In the genomic region with DNA sequence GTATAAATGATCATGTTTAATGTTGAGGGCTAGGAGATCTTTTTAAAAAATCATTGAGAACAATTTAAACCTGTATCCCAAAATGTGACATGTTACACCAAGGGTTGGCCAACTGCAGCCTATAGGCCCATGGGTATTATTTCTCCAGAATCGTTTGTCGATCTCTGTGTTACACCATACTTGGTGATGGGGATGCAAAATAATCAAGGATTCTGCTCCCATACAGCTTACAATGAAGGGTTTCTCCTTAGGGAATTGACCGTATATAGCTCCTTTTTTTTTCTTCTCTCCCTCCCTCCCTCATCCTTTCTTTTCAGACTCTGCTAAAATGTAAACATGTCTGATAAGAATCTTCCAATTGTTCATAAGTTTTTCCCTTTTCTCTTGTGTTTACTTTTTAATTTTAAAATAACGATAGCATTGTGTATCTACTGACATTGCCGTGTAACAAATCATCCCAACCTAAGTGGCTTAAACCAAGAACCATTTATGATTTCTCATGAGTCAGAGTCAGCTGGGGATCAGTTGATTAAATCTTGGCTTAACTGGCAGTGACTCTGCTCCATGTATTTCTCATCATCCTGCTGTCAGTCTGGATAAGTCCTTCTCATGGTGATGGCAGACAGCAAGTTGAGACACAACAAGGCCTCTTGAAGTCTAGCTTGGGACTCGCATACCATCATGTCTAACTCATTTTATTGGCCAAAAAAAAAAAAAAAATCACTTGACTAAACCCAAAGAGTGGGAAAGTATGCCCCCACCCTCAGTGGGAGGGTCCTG, we compare ENCODE assay signal across 1 cellular context.
A peak's percentile ranks its signal among the peaks of the same experiment; 100 is the strongest.
TF ChIP-seq lines count a peak whose summit lies in the region.

No MANE protein-coding gene starts in this region.

TF ChIP-seq in HepG2, 621 proteins besides CTCF, POLR2A, EP300 and RAD21:
- TF ChIP-seq PCBP1 (IDR thresholded peaks at IDR 0.05; ENCODE audit: borderline replicate concordance, low read depth, low read length) (0 out of 2 replicates have a peak, but pooled peaks have one; percentile 44), SPEN (CRISPR knock-in tag; IDR thresholded peaks at IDR 0.05; ENCODE audit: low read depth) (no peak), HNRNPK (IDR thresholded peaks at IDR 0.05; ENCODE audit: low read depth, low read length, poor library complexity, severe bottlenecking) (peak; percentile 92), ESRRA (CRISPR knock-in tag; IDR thresholded peaks at IDR 0.05; ENCODE audit: low read depth) (no peak), ZNF30 (CRISPR knock-in tag; IDR thresholded peaks at IDR 0.05) (no peak)
